Comparison of ENCODE assay signal across 10 cellular contexts in genomic region chr5:77133061-77133758, GRCh38. TPM values are rescaled to one million over a fixed set of nuclear protein-coding genes. Genes with fewer than 3 reads are reported as not detected.
DNase-seq lines count a peak whose midpoint lies in the region; TF ChIP-seq lines count a peak whose summit lies in the region.
"Had no signal": no experiment of that assay in that cellular context is flagged by ENCODE, and none has a peak within 500 bp of the region (broad histone marks: within the 10 kb centered on the region; RNA-seq: fewer than 3 reads in every experiment).

No MANE protein-coding gene starts in this region.

- no peaks in the 10 kb centered on the region for H3K4me1 ChIP-seq in CD8-positive, alpha-beta memory T cell (ENCODE audit: insufficient read depth, low read length)

- peaks cover under 1 to 19% of the 10 kb centered on the region in 2 donors for H3K27me3 Mint-ChIP-seq in CD8-positive, alpha-beta memory T cell

- H3K27me3 ChIP-seq in CD8-positive, alpha-beta memory T cell (ENCODE audit: insufficient read depth, low read length, poor library complexity, severe bottlenecking): no peaks in the 10 kb centered on the region
- H3K27me3 ChIP-seq: cardiac muscle cell had no signal

- no peak overlapping the region for H3K4me3 ChIP-seq in CD8-positive, alpha-beta memory T cell (ENCODE audit: low read length)
- H3K4me3 ChIP-seq: cardiac muscle cell had no signal

- H3K9me3 ChIP-seq in CD8-positive, alpha-beta memory T cell (ENCODE audit: low read length): no peaks in the 10 kb centered on the region

- no peaks in the 10 kb centered on the region for H3K9me3 Mint-ChIP-seq in CD8-positive, alpha-beta memory T cell

- DNase-seq in AG09319 (ENCODE audit: extremely low read depth, low read depth) (peak; percentile 77), NCI-H446 (lab: John Stamatoyannopoulos, UW) (peak; percentile 75 to 90), dermis microvascular lymphatic vessel endothelial cell (ENCODE audit: low read depth in 2 of 2) (peak; percentile 66 to 95), mucosa of gallbladder (ENCODE audit: low spot score) (peak; percentile 69), CD1c-positive myeloid dendritic cell (ENCODE audit: extremely low spot score) (no peak), GM19238 (ENCODE audit: insufficient read length, low spot score) (no peak), COR-L47 (lab: John Stamatoyannopoulos, UW) (no peak)
- DNase-seq in CD8-positive, alpha-beta memory T cell: no peak
- DNase-seq: NCI-H1105 had no signal

- H3K4me1 Mint-ChIP-seq in CD8-positive, alpha-beta memory T cell: no peaks in the 10 kb centered on the region

- no peak overlapping the region for H3K27ac ChIP-seq in CD8-positive, alpha-beta memory T cell (ENCODE audit: low read depth, low read length)
- H3K27ac ChIP-seq: cardiac muscle cell had no signal

- no peak overlapping the region for H3K4me3 Mint-ChIP-seq in CD8-positive, alpha-beta memory T cell

- TF ChIP-seq CTCF in AG09319 (IDR thresholded peaks at IDR 0.05; ENCODE audit: low read depth, low read length): no peak

- no peak overlapping the region for H3K27ac Mint-ChIP-seq in CD8-positive, alpha-beta memory T cell

- H3K36me3 ChIP-seq in CD8-positive, alpha-beta memory T cell (ENCODE audit: insufficient read depth, low read length): no peaks in the 10 kb centered on the region
- H3K36me3 ChIP-seq: cardiac muscle cell had no signal

- POLR2A ChIA-PET in CD8-positive, alpha-beta memory T cell (lab: Charles Lee): no interaction called here

- CTCF ChIA-PET in CD8-positive, alpha-beta memory T cell (lab: Charles Lee): interaction anchor here (1.5 to 1.7 kb wide), 2 partner anchors 10 to 11 kb away, joined by 3 to 7 read pairs; no protein-coding TSS in a partner anchor

- no peaks in the 10 kb centered on the region for H3K36me3 Mint-ChIP-seq in CD8-positive, alpha-beta memory T cell

RNA-seq across cellular contexts. Expression of gene ZBED3, which starts 46.1 kb away (rescaled TPM):
- total RNA-seq in dermis microvascular lymphatic vessel endothelial cell (1.0 and 1.6 TPM in 2 replicates), mucosa of gallbladder (16.6 TPM)
- 1 to 10 TPM; 1.3 to 1.5 TPM for total RNA-seq in CD8-positive, alpha-beta memory T cell
- polyA plus RNA-seq in CD8-positive, alpha-beta memory T cell: 1.6 TPM

Comparison
In these comparisons a context has a peak if more than half of its experiments do, and no peak if none do; other contexts are left out.
1. DNase-seq: peak in AG09319 (single experiment), NCI-H446 (2 of 2), dermis microvascular lymphatic vessel endothelial cell (2 of 2) and mucosa of gallbladder (single experiment); none in CD8-positive, alpha-beta memory T cell (0 of 5), CD1c-positive myeloid dendritic cell (single experiment), GM19238 (single experiment) and COR-L47 (single experiment).